ENCODE assay signal across 12 cellular contexts in the genomic region with DNA sequence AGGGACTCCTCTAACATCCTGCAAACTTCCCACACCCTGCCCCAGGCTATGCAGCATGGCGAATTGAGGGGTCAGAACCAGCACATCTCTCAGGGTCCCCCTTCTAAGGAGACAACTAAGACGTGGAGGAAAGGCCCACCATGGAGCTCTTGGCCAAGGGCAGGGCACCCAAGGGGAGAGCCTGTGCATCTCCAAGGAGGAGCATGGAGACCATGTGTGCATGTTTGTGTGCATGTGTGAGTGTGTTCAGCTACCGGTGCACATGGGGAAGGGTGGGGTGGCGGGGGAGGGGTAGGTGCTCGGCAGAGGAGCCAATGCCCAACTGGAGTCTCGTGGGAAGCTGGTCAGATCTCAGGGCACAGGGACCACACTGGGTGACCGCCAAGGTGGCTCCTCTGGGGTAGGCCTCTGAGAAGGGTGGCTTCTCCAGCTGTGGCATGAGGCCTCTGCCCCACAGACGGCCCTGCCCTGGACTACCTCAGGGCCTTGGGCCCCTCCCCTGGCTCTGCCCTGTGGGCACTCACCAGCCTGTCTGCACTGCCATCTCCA.
DNase-seq lines count a peak whose midpoint lies in the region; ATAC-seq and TF ChIP-seq lines count a peak whose summit lies in the region.
"Had no signal": no experiment of that assay in that cellular context is flagged by ENCODE, and none has a peak within 500 bp of the region (broad histone marks: within the 10 kb centered on the region; RNA-seq: fewer than 3 reads in every experiment).

No MANE protein-coding gene starts in this region.

- H3K27ac Mint-ChIP-seq in CD14-positive monocyte (no peak overlapping the region), WTC11 (no peak overlapping the region)
- H3K27ac Mint-ChIP-seq: activated naive CD8-positive, alpha-beta T cell treated with anti-CD3 and anti-CD28 coated beads, Interleukin-2, amount 50 U/mL, for 24 hours had no signal

- no peaks in the 10 kb centered on the region for H3K9me3 ChIP-seq in lower lobe of right lung

- peaks cover 11% of the 10 kb centered on the region for H3K4me1 ChIP-seq in lower lobe of right lung
- H3K4me1 ChIP-seq: foreskin keratinocyte had no signal

- TF ChIP-seq CTCF in CD14-positive monocyte (IDR thresholded peaks at IDR 0.05) (no peak), WTC11 (IDR thresholded peaks at IDR 0.05) (no peak), omental fat pad (IDR thresholded peaks at IDR 0.05) (no peak), lower lobe of right lung (IDR thresholded peaks at IDR 0.05) (no peak)

- H3K36me3 ChIP-seq in lower lobe of right lung = no peaks in the 10 kb centered on the region

- DNase-seq in CD14-positive monocyte (ENCODE audit: low spot score) (peak; percentile 44), WTC11 (ENCODE audit: low spot score) (no peak), omental fat pad (ENCODE audit: low spot score) (peak; percentile 16), OCI-M1 (lab: John Stamatoyannopoulos, UW) (no peak), lower lobe of right lung (no peak), DMS79 (lab: John Stamatoyannopoulos, UW) (no peak)
- DNase-seq: NCI-H510A had no signal

- no peak overlapping the region for H3K4me3 Mint-ChIP-seq in CD14-positive monocyte
- peak overlapping the region; percentile 55; the same call in 1 of the 2 replicates for H3K4me3 Mint-ChIP-seq in WTC11
- H3K4me3 Mint-ChIP-seq: activated naive CD8-positive, alpha-beta T cell treated with anti-CD3 and anti-CD28 coated beads, Interleukin-2, amount 50 U/mL, for 24 hours had no signal

- H3K27me3 Mint-ChIP-seq in CD14-positive monocyte (ENCODE audit: low read depth in 3 of 3) = peaks cover 0 to 4% (median 0%) of the 10 kb centered on the region in 3 donors
- no peaks in the 10 kb centered on the region for H3K27me3 Mint-ChIP-seq in WTC11 (ENCODE audit: low read depth)
- H3K27me3 Mint-ChIP-seq: activated naive CD8-positive, alpha-beta T cell treated with anti-CD3 and anti-CD28 coated beads, Interleukin-2, amount 50 U/mL, for 24 hours had no signal

- peaks cover 16% of the 10 kb centered on the region for H3K4me1 Mint-ChIP-seq in CD14-positive monocyte
- 0 out of 2 replicates have a peak, but pooled peaks cover 4% of the 10 kb centered on the region for H3K4me1 Mint-ChIP-seq in WTC11

- H3K36me3 Mint-ChIP-seq in CD14-positive monocyte = peaks cover 4 to 5% of the 10 kb centered on the region in 2 donors
- H3K36me3 Mint-ChIP-seq in WTC11 = peaks cover 7% of the 10 kb centered on the region

- POLR2A ChIA-PET in WTC11 (lab: Charles Lee) = interaction anchor here (0.9 kb wide), 1 partner anchor 248 kb away, joined by 3 read pairs; no protein-coding TSS in a partner anchor

- CTCF ChIA-PET in WTC11 (lab: Charles Lee) = interaction anchor here (0.5 to 5.1 kb wide), 34 partner anchors 10 to 336 kb away, joined by 3 to 94 read pairs (median 4); partner anchors contain the start of genes HNRNPF, RASGEF1A and ZNF487

- no peak overlapping the region for H3K27ac ChIP-seq in lower lobe of right lung
- H3K27ac ChIP-seq: foreskin keratinocyte had no signal

- no peak overlapping the region for H3K4me3 ChIP-seq in lower lobe of right lung
- H3K4me3 ChIP-seq: dorsolateral prefrontal cortex had no signal

- intact Hi-C loops in CD14-positive monocyte (cut with micrococcal nuclease) = loop anchor here (5.0 to 10.0 kb wide), 3 partner anchors 260 to 340 kb away; no protein-coding TSS in a partner anchor
- intact Hi-C loops in lower lobe of right lung (cut with DNase I) = no loop called here

- H3K27me3 ChIP-seq in lower lobe of right lung (ENCODE audit: low read depth) = no peaks in the 10 kb centered on the region
- H3K27me3 ChIP-seq: dorsolateral prefrontal cortex, foreskin keratinocyte had no signal

- ATAC-seq in GM19395 (IDR thresholded peaks at IDR 0.05; ENCODE audit: unreplicated experiment) (peak; percentile 6), WTC11 (no peak), omental fat pad (ENCODE audit: low FRiP score) (no peak), lower lobe of right lung (no peak), HG02885 (IDR thresholded peaks at IDR 0.05; ENCODE audit: poor library complexity, unreplicated experiment) (no peak)

- peaks cover 0 to 3% (median 0%) of the 10 kb centered on the region in 7 donors for H3K9me3 Mint-ChIP-seq in CD14-positive monocyte
- H3K9me3 Mint-ChIP-seq in WTC11 = no peaks in the 10 kb centered on the region
- H3K9me3 Mint-ChIP-seq: activated naive CD8-positive, alpha-beta T cell treated with anti-CD3 and anti-CD28 coated beads, Interleukin-2, amount 50 U/mL, for 24 hours had no signal

TF ChIP-seq in WTC11, 78 proteins besides CTCF, POLR2A, EP300 and RAD21:
- no peak for TF ChIP-seq HMGA2 (CRISPR knock-in tag; IDR thresholded peaks at IDR 0.05)
- no peak for TF ChIP-seq ZNF671 (CRISPR knock-in tag; IDR thresholded peaks at IDR 0.05)
- TF ChIP-seq TP53 (CRISPR knock-in tag; IDR thresholded peaks at IDR 0.05) = no peak
- TF ChIP-seq, protein P1, sequence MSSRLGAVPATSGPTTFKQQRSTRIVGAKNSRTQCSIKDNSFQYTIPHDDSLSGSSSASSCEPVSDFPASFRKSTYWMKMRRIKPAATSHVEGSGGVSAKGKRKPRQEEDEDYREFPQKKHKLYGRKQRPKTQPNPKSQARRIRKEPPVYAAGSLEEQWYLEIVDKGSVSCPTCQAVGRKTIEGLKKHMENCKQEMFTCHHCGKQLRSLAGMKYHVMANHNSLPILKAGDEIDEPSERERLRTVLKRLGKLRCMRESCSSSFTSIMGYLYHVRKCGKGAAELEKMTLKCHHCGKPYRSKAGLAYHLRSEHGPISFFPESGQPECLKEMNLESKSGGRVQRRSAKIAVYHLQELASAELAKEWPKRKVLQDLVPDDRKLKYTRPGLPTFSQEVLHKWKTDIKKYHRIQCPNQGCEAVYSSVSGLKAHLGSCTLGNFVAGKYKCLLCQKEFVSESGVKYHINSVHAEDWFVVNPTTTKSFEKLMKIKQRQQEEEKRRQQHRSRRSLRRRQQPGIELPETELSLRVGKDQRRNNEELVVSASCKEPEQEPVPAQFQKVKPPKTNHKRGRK (CRISPR knock-in tag; IDR thresholded peaks at IDR 0.05; ENCODE audit: borderline replicate concordance) = no peak
- no peak for TF ChIP-seq TEAD1 (CRISPR knock-in tag; IDR thresholded peaks at IDR 0.05)
- no peak for TF ChIP-seq JAZF1 (CRISPR knock-in tag; IDR thresholded peaks at IDR 0.05)

Comparison
In these comparisons a context has a peak if more than half of its experiments do, and no peak if none do; other contexts are left out.
1. DNase-seq: peak in CD14-positive monocyte (single experiment) and omental fat pad (single experiment); none in WTC11 (single experiment), OCI-M1 (single experiment), lower lobe of right lung (single experiment) and DMS79 (single experiment).